11 cellular contexts compared by ENCODE assay signal in genomic region chr10:72688208-72688651, GRCh38.
DNase-seq lines count a peak whose midpoint lies in the region; ATAC-seq, FAIRE-seq and TF ChIP-seq lines count a peak whose summit lies in the region.
"Had no signal": no experiment of that assay in that cellular context is flagged by ENCODE, and none has a peak within 500 bp of the region (broad histone marks: within the 10 kb centered on the region; RNA-seq: fewer than 3 reads in every experiment).

No MANE protein-coding gene starts in this region.

- FAIRE-seq in GM18507 (lab: Jason Lieb, UNC), result peak; percentile 70

- peak overlapping the region; percentile 72 for H3K27ac ChIP-seq in RWPE2 (ENCODE audit: poor library complexity, severe bottlenecking)

- no peaks in the 10 kb centered on the region for H3K9me3 ChIP-seq in RWPE2 (ENCODE audit: severe bottlenecking)

- H3K4me3 ChIP-seq in RWPE2 (ENCODE audit: severe bottlenecking) (no peak overlapping the region), foreskin fibroblast (ENCODE audit: low read depth in 1 of 2, low read length in 2 of 2) (no peak overlapping the region), skeletal muscle cell (ENCODE audit: low read depth, low read length) (no peak overlapping the region)

- H3K27me3 ChIP-seq in RWPE2 (ENCODE audit: insufficient read depth, poor library complexity, severe bottlenecking), result no peaks in the 10 kb centered on the region

- ATAC-seq in RWPE2 (ENCODE audit: low read depth), result peak; percentile 66
- ATAC-seq: naive thymus-derived CD4-positive, alpha-beta T cell had no signal

- H3K4me1 ChIP-seq in RWPE2 (ENCODE audit: insufficient read depth, poor library complexity, severe bottlenecking), result peaks cover 10% of the 10 kb centered on the region

- no peaks in the 10 kb centered on the region for H3K36me3 ChIP-seq in RWPE2 (ENCODE audit: low read depth)

- no peak for TF ChIP-seq CTCF in RWPE2 (IDR thresholded peaks at IDR 0.05; ENCODE audit: poor library complexity, severe bottlenecking)
- no peak for TF ChIP-seq CTCF in foreskin fibroblast (IDR thresholded peaks at IDR 0.05; ENCODE audit: low read depth, low read length)

- no peak for DNase-seq in GM18507 (ENCODE audit: extremely low spot score, insufficient read length, low read depth)
- no peak for DNase-seq in RWPE2 (ENCODE audit: low spot score)
- peak; percentile 83 to 90 for DNase-seq in foreskin fibroblast
- peak; percentile 60 for DNase-seq in skeletal muscle cell (ENCODE audit: low read depth)
- no peak for DNase-seq in NCI-H146 (lab: John Stamatoyannopoulos, UW)
- no peak for DNase-seq in effector CD4-positive, alpha-beta T cell
- no peak for DNase-seq in activated CD4-positive, alpha-beta T cell treated with anti-CD3 and anti-CD28 coated beads for 48 hours
- no peak for DNase-seq in C1 segment of cervical spinal cord (lab: John Stamatoyannopoulos, UW)
- DNase-seq: activated T-cell treated with anti-CD3 and anti-CD28 coated beads, Interleukin-2, amount 50 U/mL, for 24 hours; MM.1S; naive thymus-derived CD4-positive, alpha-beta T cell had no signal

Comparison
In these comparisons a context has a peak if more than half of its experiments do, and no peak if none do; other contexts are left out.
1. DNase-seq: peak in foreskin fibroblast (2 of 2) and skeletal muscle cell (single experiment); none in GM18507 (single experiment), RWPE2 (single experiment), NCI-H146 (single experiment), effector CD4-positive, alpha-beta T cell (single experiment), activated CD4-positive, alpha-beta T cell treated with anti-CD3 and anti-CD28 coated beads for 48 hours (single experiment) and C1 segment of cervical spinal cord (0 of 14).